ENCODE assay signal across 22 cellular contexts in genomic region chr22:46097268-46097900, GRCh38. TPM values are rescaled to one million over a fixed set of nuclear protein-coding genes. Genes with fewer than 3 reads are reported as not detected.
DNase-seq lines count a peak whose midpoint lies in the region; ATAC-seq, FAIRE-seq and TF ChIP-seq lines count a peak whose summit lies in the region.
"Had no signal": no experiment of that assay in that cellular context is flagged by ENCODE, and none has a peak within 500 bp of the region (broad histone marks: within the 10 kb centered on the region; RNA-seq: fewer than 3 reads in every experiment).

No MANE protein-coding gene starts in this region.

- H3K4me3 Mint-ChIP-seq in astrocyte (ENCODE audit: unreplicated experiment), result no peak overlapping the region
- H3K4me3 Mint-ChIP-seq in nephron progenitor cell, result no peak overlapping the region
- H3K4me3 Mint-ChIP-seq: activated CD4-positive, alpha-beta memory T cell treated with anti-CD3 and anti-CD28 coated beads for 36 hours had no signal

- peak overlapping the region in 7 of 11 experiments; percentile 3 to 53 (median 24); a peak in 7 of 22 replicates for H3K9ac ChIP-seq in BLaER1 treated with 17β-estradiol and CSF1 and Interleukin-3, amounts not matched to agents 10 nM and 100 nM
- peak overlapping the region; percentile 42 for H3K9ac ChIP-seq in astrocyte (ENCODE audit: low read length)
- peak overlapping the region in 2 of 5 donors; percentile 36 to 41 for H3K9ac ChIP-seq in subcutaneous abdominal adipose tissue (ENCODE audit: low read length in 5 of 5)

- H2AFZ ChIP-seq in astrocyte (ENCODE audit: low read depth, low read length), result no peak overlapping the region

- H4K20me1 ChIP-seq in BLaER1 treated with 17β-estradiol and CSF1 and Interleukin-3, amounts not matched to agents 10 nM and 100 nM, result peaks cover 67 to 96% (median 80%) of the 10 kb centered on the region in 11 experiments; a peak in 21 of 22 replicates
- peaks cover 95% of the 10 kb centered on the region for H4K20me1 ChIP-seq in astrocyte (ENCODE audit: insufficient read depth, low read length)

- H3K27ac ChIP-seq in BLaER1 treated with 17β-estradiol and CSF1 and Interleukin-3, amounts not matched to agents 10 nM and 100 nM, result no peak overlapping the region; a peak in 1 of 22 replicates
- H3K27ac ChIP-seq in astrocyte (ENCODE audit: low read depth, low read length) (peak overlapping the region; percentile 22), layer of hippocampus (ENCODE audit: low read depth, low read length) (peak overlapping the region; percentile 71), subcutaneous abdominal adipose tissue (ENCODE audit: low read depth, low read length) (peak overlapping the region; percentile 37)

- H3K9me3 ChIP-seq in BLaER1 treated with 17β-estradiol and CSF1 and Interleukin-3, amounts not matched to agents 10 nM and 100 nM (replicated peaks in 1 of 11), result no peaks in the 10 kb centered on the region
- H3K9me3 ChIP-seq in astrocyte (ENCODE audit: insufficient read depth, low read depth, low read length) (no peaks in the 10 kb centered on the region), subcutaneous abdominal adipose tissue (ENCODE audit: control insufficient read depth in 5 of 5, low read length in 5 of 5) (no peaks in the 10 kb centered on the region)
- H3K9me3 ChIP-seq: HAP-1, transverse colon had no signal

- FAIRE-seq in astrocyte (lab: Jason Lieb, UNC), result no peak
- FAIRE-seq: colon, D721Med, HepG2 had no signal

- H3K4me1 Mint-ChIP-seq in astrocyte (ENCODE audit: low read depth, unreplicated experiment) (no peaks in the 10 kb centered on the region), nephron progenitor cell (peaks cover 6% of the 10 kb centered on the region)

- H3K27me3 ChIP-seq in BLaER1 treated with 17β-estradiol and CSF1 and Interleukin-3, amounts not matched to agents 10 nM and 100 nM, result peaks cover 0 to 17% (median 0%) of the 10 kb centered on the region in 11 experiments; a peak in 7 of 22 replicates
- H3K27me3 ChIP-seq in astrocyte (ENCODE audit: insufficient read depth, low read length) (no peaks in the 10 kb centered on the region), layer of hippocampus (ENCODE audit: control insufficient read depth, insufficient read depth, low read length) (no peaks in the 10 kb centered on the region), subcutaneous abdominal adipose tissue (ENCODE audit: control insufficient read depth in 5 of 5, insufficient read depth in 4 of 5, low read length in 5 of 5) (no peaks in the 10 kb centered on the region)
- H3K27me3 ChIP-seq: transverse colon had no signal

- H3K36me3 Mint-ChIP-seq in astrocyte (ENCODE audit: low read depth, unreplicated experiment) (no peaks in the 10 kb centered on the region), nephron progenitor cell (ENCODE audit: low read depth) (no peaks in the 10 kb centered on the region)
- H3K36me3 Mint-ChIP-seq: activated CD4-positive, alpha-beta memory T cell treated with anti-CD3 and anti-CD28 coated beads for 36 hours had no signal

- H3K27ac Mint-ChIP-seq in astrocyte (ENCODE audit: unreplicated experiment) (no peak overlapping the region), nephron progenitor cell (no peak overlapping the region)
- H3K27ac Mint-ChIP-seq: activated CD4-positive, alpha-beta memory T cell treated with anti-CD3 and anti-CD28 coated beads for 36 hours had no signal

- no peak for ATAC-seq in HG02571 (IDR thresholded peaks at IDR 0.05; ENCODE audit: unreplicated experiment)
- ATAC-seq in HG02870 (IDR thresholded peaks at IDR 0.05; ENCODE audit: unreplicated experiment), result no peak
- ATAC-seq: HepG2, left colon had no signal

- peaks cover 0 to 42% (median 7%) of the 10 kb centered on the region in 11 experiments; a peak in 9 of 22 replicates for H3K36me3 ChIP-seq in BLaER1 treated with 17β-estradiol and CSF1 and Interleukin-3, amounts not matched to agents 10 nM and 100 nM
- H3K36me3 ChIP-seq in astrocyte (ENCODE audit: insufficient read depth, low read length), result peaks cover 40% of the 10 kb centered on the region
- peaks cover 0 to 71% (median 63%) of the 10 kb centered on the region in 5 donors for H3K36me3 ChIP-seq in subcutaneous abdominal adipose tissue (ENCODE audit: control insufficient read depth in 5 of 5, insufficient read depth in 5 of 5, low read length in 5 of 5)

- peak overlapping the region in 9 of 11 experiments; percentile 16 to 91 (median 64); a peak in 18 of 22 replicates for H3K4me2 ChIP-seq in BLaER1 treated with 17β-estradiol and CSF1 and Interleukin-3, amounts not matched to agents 10 nM and 100 nM
- no peak overlapping the region for H3K4me2 ChIP-seq in astrocyte (ENCODE audit: low read length)

- H3K9me3 Mint-ChIP-seq in astrocyte (ENCODE audit: unreplicated experiment) (no peaks in the 10 kb centered on the region), nephron progenitor cell (no peaks in the 10 kb centered on the region)
- H3K9me3 Mint-ChIP-seq: activated CD4-positive, alpha-beta memory T cell treated with anti-CD3 and anti-CD28 coated beads for 36 hours had no signal

- DNase-seq in astrocyte (ENCODE audit: low read depth) (no peak), nephron progenitor cell (no peak), germinal center (ENCODE audit: low spot score) (no peak)
- DNase-seq: activated CD4-positive, alpha-beta memory T cell treated with anti-CD3 and anti-CD28 coated beads for 36 hours; GF-D8; hypothalamus; left colon; NCI-H2081; NCI-H524; OCI-M1; posterior cingulate gyrus; SW 1271; transverse colon had no signal

- TF ChIP-seq CTCF in astrocyte (IDR thresholded peaks at IDR 0.05; ENCODE audit: insufficient read depth, low read depth, low read length), result no peak
- no peak for TF ChIP-seq CTCF in nephron progenitor cell (IDR thresholded peaks at IDR 0.05)

- peaks cover 45% of the 10 kb centered on the region for H3K27me3 Mint-ChIP-seq in astrocyte (ENCODE audit: low read depth, unreplicated experiment)
- no peaks in the 10 kb centered on the region for H3K27me3 Mint-ChIP-seq in nephron progenitor cell (ENCODE audit: low read depth, poor library complexity)
- H3K27me3 Mint-ChIP-seq: activated CD4-positive, alpha-beta memory T cell treated with anti-CD3 and anti-CD28 coated beads for 36 hours had no signal

- peaks cover 0 to 72% (median 55%) of the 10 kb centered on the region in 10 experiments; a peak in 17 of 20 replicates for H3K4me1 ChIP-seq in BLaER1 treated with 17β-estradiol and CSF1 and Interleukin-3, amounts not matched to agents 10 nM and 100 nM
- H3K4me1 ChIP-seq in astrocyte (ENCODE audit: insufficient read depth, low read length), result peaks cover 37% of the 10 kb centered on the region
- peaks cover 6 to 90% (median 88%) of the 10 kb centered on the region in 5 donors for H3K4me1 ChIP-seq in subcutaneous abdominal adipose tissue (ENCODE audit: control insufficient read depth in 5 of 5, insufficient read depth in 5 of 5, low read length in 5 of 5)
- H3K4me1 ChIP-seq: HAP-1 had no signal

- H3K4me3 ChIP-seq in BLaER1 treated with 17β-estradiol and CSF1 and Interleukin-3, amounts not matched to agents 10 nM and 100 nM, result no peak overlapping the region
- H3K4me3 ChIP-seq in astrocyte (ENCODE audit: insufficient read depth, low read depth, low read length), result no peak overlapping the region
- no peak overlapping the region for H3K4me3 ChIP-seq in subcutaneous abdominal adipose tissue (ENCODE audit: low read depth in 1 of 5, low read length in 5 of 5)
- H3K4me3 ChIP-seq: HAP-1, transverse colon had no signal

- peaks cover 99% of the 10 kb centered on the region for H3K79me2 ChIP-seq in astrocyte (ENCODE audit: insufficient read depth, low read length)

RNA-seq across cellular contexts. Expression of gene PPARA, which starts 52.9 kb away (rescaled TPM):
- 8.4 and 9.6 TPM in 2 replicates for total RNA-seq in astrocyte

Comparison
In these comparisons a context has a peak if more than half of its experiments do, and no peak if none do; other contexts are left out.
1. H3K27ac ChIP-seq: peak in astrocyte (single experiment), layer of hippocampus (single experiment) and subcutaneous abdominal adipose tissue (single experiment); none in BLaER1 treated with 17β-estradiol and CSF1 and Interleukin-3, amounts not matched to agents 10 nM and 100 nM (0 of 11).